Comparison of ENCODE assay signal across 11 cellular contexts in genomic region chr2:233058717-233059546, GRCh38. TPM values are rescaled to one million over a fixed set of nuclear protein-coding genes. Genes with fewer than 3 reads are reported as not detected.
DNase-seq lines count a peak whose midpoint lies in the region; TF ChIP-seq lines count a peak whose summit lies in the region.
"Had no signal": no experiment of that assay in that cellular context is flagged by ENCODE, and none has a peak within 500 bp of the region (broad histone marks: within the 10 kb centered on the region; RNA-seq: fewer than 3 reads in every experiment).

No MANE protein-coding gene starts in this region.

- H3K36me3 ChIP-seq in KMS-11 (ENCODE audit: insufficient read depth) = no peaks in the 10 kb centered on the region
- no peaks in the 10 kb centered on the region for H3K36me3 ChIP-seq in neuronal stem cell (replicated peaks in 1 of 2; ENCODE audit: control insufficient read depth in 2 of 2, insufficient read depth in 2 of 2, low read length in 2 of 2)

- WGBS in neuronal stem cell (ENCODE audit: extremely low coverage in 2 of 2, insufficient read length in 2 of 2, insufficient replicate concordance in 1 of 2), 2 donors = no CpG with 5 or more reads among the region's 24 CpGs

- H3K9me3 Mint-ChIP-seq in CD14-positive monocyte = peaks cover 0 to 3% (median 0%) of the 10 kb centered on the region in 7 donors

- H3K4me3 ChIP-seq in KMS-11 (IDR thresholded peaks at IDR 0.05; ENCODE audit: insufficient read depth, low read depth, low read length) (no peak overlapping the region), coronary artery (no peak overlapping the region), neuronal stem cell (ENCODE audit: low read length in 2 of 2) (no peak overlapping the region)

- H3K4me2 ChIP-seq in KMS-11 = peak overlapping the region; percentile 76; the same call in 1 of the 2 replicates
- H3K4me2 ChIP-seq in neuronal stem cell (ENCODE audit: insufficient read depth, low read length, poor library complexity, severe bottlenecking) = no peak overlapping the region

- peaks cover 15% of the 10 kb centered on the region; the same call in 1 of the 2 replicates for H3K79me2 ChIP-seq in KMS-11 (ENCODE audit: insufficient read depth, low read depth)

- no peaks in the 10 kb centered on the region for H3K9me3 ChIP-seq in neuronal stem cell (replicated peaks in 1 of 2; ENCODE audit: control insufficient read depth in 2 of 2, insufficient read depth in 1 of 2, low read depth in 1 of 2, low read length in 2 of 2)

- no peak overlapping the region for H3K4me3 Mint-ChIP-seq in CD14-positive monocyte

- H3K27me3 ChIP-seq in KMS-11 (ENCODE audit: insufficient read depth, low read depth) (no peaks in the 10 kb centered on the region), neuronal stem cell (ENCODE audit: control insufficient read depth in 3 of 3, insufficient read depth in 3 of 3, low read depth in 1 of 3, low read length in 3 of 3) (peaks cover 0 to 3% (median 0%) of the 10 kb centered on the region in 3 experiments)

- no peak overlapping the region for H2AFZ ChIP-seq in KMS-11 (ENCODE audit: low read depth)
- no peak overlapping the region for H2AFZ ChIP-seq in neuronal stem cell (ENCODE audit: low read length)

- H3K79me1 ChIP-seq in neuronal stem cell (ENCODE audit: low read depth, low read length) = no peaks in the 10 kb centered on the region

- peak overlapping the region in 4 of 7 donors; percentile 37 to 96 (median 94) for H3K27ac Mint-ChIP-seq in CD14-positive monocyte

- H3K27me3 Mint-ChIP-seq in CD14-positive monocyte (ENCODE audit: low read depth in 3 of 3) = peaks cover 3 to 7% (median 3%) of the 10 kb centered on the region in 3 donors

- no peak overlapping the region for H4K91ac ChIP-seq in neuronal stem cell (ENCODE audit: low read depth, low read length, poor library complexity)

- no peak overlapping the region for H3K14ac ChIP-seq in neuronal stem cell (ENCODE audit: low read length)

- no peak overlapping the region for H3K27ac ChIP-seq in KMS-11
- peak overlapping the region in 1 of 2 donors; percentile 85 for H3K27ac ChIP-seq in coronary artery
- no peak overlapping the region for H3K27ac ChIP-seq in neuronal stem cell (replicated peaks; ENCODE audit: low read length)
- H3K27ac ChIP-seq: VCaP had no signal

- DNase-seq in CD14-positive monocyte (ENCODE audit: low spot score) (no peak), coronary artery (ENCODE audit: low spot score) (peak; percentile 72), neuronal stem cell (ENCODE audit: low spot score) (no peak), NCI-H187 (lab: John Stamatoyannopoulos, UW) (no peak), Ammon's horn (ENCODE audit: low spot score) (no peak), T1000 (lab: John Stamatoyannopoulos, UW) (no peak), hypothalamus (lab: John Stamatoyannopoulos, UW) (no peak)
- DNase-seq: KBM-7, NCI-H2171 had no signal

- no peak overlapping the region for H3K23ac ChIP-seq in neuronal stem cell (ENCODE audit: low read depth, low read length, poor library complexity)

- H3K4me1 Mint-ChIP-seq in CD14-positive monocyte = peaks cover 39% of the 10 kb centered on the region

- peak overlapping the region; percentile 46 for H2BK5ac ChIP-seq in neuronal stem cell (ENCODE audit: low read length)

- no peak overlapping the region for H2BK12ac ChIP-seq in neuronal stem cell (ENCODE audit: low read length)

- H3K4me1 ChIP-seq in KMS-11 (ENCODE audit: low read depth, poor library complexity, severe bottlenecking) = peaks cover 18% of the 10 kb centered on the region
- peaks cover 13 to 20% of the 10 kb centered on the region in 2 donors for H3K4me1 ChIP-seq in neuronal stem cell (ENCODE audit: control insufficient read depth in 2 of 2, insufficient read depth in 1 of 2, low read depth in 1 of 2, low read length in 2 of 2)

- no peak overlapping the region for H3K4ac ChIP-seq in neuronal stem cell (ENCODE audit: low read length)

- peak overlapping the region; percentile 74 for H2AK5ac ChIP-seq in neuronal stem cell (ENCODE audit: low read depth, low read length)

- TF ChIP-seq CTCF in CD14-positive monocyte (IDR thresholded peaks at IDR 0.05) (no peak), KMS-11 (conservative IDR thresholded peaks at IDR 0.05; ENCODE audit: low read depth, low read length) (no peak), coronary artery (IDR thresholded peaks at IDR 0.05) (no peak)

- H3K36me3 Mint-ChIP-seq in CD14-positive monocyte = peaks cover 0 to 12% of the 10 kb centered on the region in 2 donors

- H2BK120ac ChIP-seq in neuronal stem cell (ENCODE audit: low read depth, low read length) = no peak overlapping the region

- no peaks in the 10 kb centered on the region for H4K20me1 ChIP-seq in KMS-11 (ENCODE audit: insufficient read depth)

- H2BK15ac ChIP-seq in neuronal stem cell (ENCODE audit: low read length) = peak overlapping the region; percentile 54

- peak overlapping the region; percentile 36 for H3K18ac ChIP-seq in neuronal stem cell (ENCODE audit: low read length)

- no peak overlapping the region for H4K8ac ChIP-seq in neuronal stem cell (ENCODE audit: low read depth, low read length)

- intact Hi-C loops in CD14-positive monocyte (cut with micrococcal nuclease) = loop anchor here in 1 of 2 donors (10.0 kb wide), 1 partner anchor 204 kb away; no protein-coding TSS in a partner anchor

- H3K9ac ChIP-seq in KMS-11 (no peak overlapping the region), neuronal stem cell (ENCODE audit: low read depth, low read length, poor library complexity) (no peak overlapping the region)

RNA-seq across cellular contexts. Expression of gene INPP5D, which starts 1.2 kb away (rescaled TPM):
- 10 to 100 TPM; 30.6 to 54.8 TPM for polyA plus RNA-seq in CD14-positive monocyte
- 4.5 TPM for polyA plus RNA-seq in neuronal stem cell (2013, experiment 1 of 2)
- polyA plus RNA-seq in neuronal stem cell (2013, experiment 2 of 2) = 4.4 TPM

RNA-seq across cellular contexts. Expression of gene NEU2, which starts 26.5 kb away (rescaled TPM):
- not detected for polyA plus RNA-seq in CD14-positive monocyte
- not detected for polyA plus RNA-seq in neuronal stem cell (2013, experiment 1 of 2)
- not detected for polyA plus RNA-seq in neuronal stem cell (2013, experiment 2 of 2)

RNA-seq across cellular contexts. Expression of gene NGEF, which starts 45.9 kb away (rescaled TPM):
- polyA plus RNA-seq in CD14-positive monocyte = not detected
- 5.6 TPM for polyA plus RNA-seq in neuronal stem cell (2013, experiment 1 of 2)
- 5.3 TPM for polyA plus RNA-seq in neuronal stem cell (2013, experiment 2 of 2)
